ENCODE assay signal across 25 cellular contexts in genomic region chrX:12741416-12741815, GRCh38. TPM values are rescaled to one million over a fixed set of nuclear protein-coding genes. Genes with fewer than 3 reads are reported as not detected.
A peak's percentile ranks its signal among the peaks of the same experiment; 100 is the strongest.
DNase-seq lines count a peak whose midpoint lies in the region; ATAC-seq, FAIRE-seq and TF ChIP-seq lines count a peak whose summit lies in the region.
"Had no signal": no experiment of that assay in that cellular context is flagged by ENCODE, and none has a peak within 500 bp of the region (broad histone marks: within the 10 kb centered on the region; RNA-seq: fewer than 3 reads in every experiment).

No MANE protein-coding gene starts in this region.

- no peak overlapping the region for H2AFZ ChIP-seq in trophoblast cell (ENCODE audit: insufficient read depth, low read length, poor library complexity)

- no CpG with 5 or more reads among the region's 6 CpGs for WGBS in trophoblast cell (ENCODE audit: extremely low coverage, insufficient coverage, insufficient read length)

- H2AK5ac ChIP-seq in trophoblast cell (ENCODE audit: low read length), result no peak overlapping the region

- H3K18ac ChIP-seq in trophoblast cell (ENCODE audit: low read length), result no peak overlapping the region

- no peaks in the 10 kb centered on the region for H3K79me2 ChIP-seq in trophoblast cell (ENCODE audit: control insufficient read depth, insufficient read depth, low read length, poor library complexity)

- H3K4me1 ChIP-seq in trophoblast cell (ENCODE audit: control insufficient read depth in 1 of 2, insufficient read depth in 2 of 2, low read length in 2 of 2), result peaks cover 0 to 2% of the 10 kb centered on the region in 2 experiments
- H3K4me1 ChIP-seq: adrenal gland, lower lobe of right lung, thyroid gland had no signal

- H3K14ac ChIP-seq in trophoblast cell (ENCODE audit: low read length), result no peak overlapping the region

- H3K27ac Mint-ChIP-seq in natural killer cell treated with Interleukin-12 subunit alpha and Interleukin-12 subunit beta and Interleukin-15 and Interleukin-18, amount 100 ng/mL, for 72 hours, result no peak overlapping the region
- H3K27ac Mint-ChIP-seq: CD4-positive, alpha-beta T cell; effector memory CD8-positive, alpha-beta T cell; stimulated activated naive CD8-positive, alpha-beta T cell treated with anti-CD3 and anti-CD28 coated beads, Interleukin-15, Interleukin-2, amounts not matched to agents 100 ng/mL and 50 ng/mL, for 24 hours had no signal

- no peak overlapping the region for H2BK12ac ChIP-seq in trophoblast cell (ENCODE audit: low read length)

- H3K79me1 ChIP-seq in trophoblast cell (ENCODE audit: low read length), result no peaks in the 10 kb centered on the region

- H3K27ac ChIP-seq in trophoblast cell (ENCODE audit: low read depth, low read length), result no peak overlapping the region
- H3K27ac ChIP-seq: adrenal gland, brain microvascular endothelial cell, lower lobe of right lung, thyroid gland had no signal

- no peak overlapping the region for H2BK5ac ChIP-seq in trophoblast cell (ENCODE audit: low read depth, low read length, poor library complexity)

- no peak overlapping the region for H3K4me3 Mint-ChIP-seq in natural killer cell treated with Interleukin-12 subunit alpha and Interleukin-12 subunit beta and Interleukin-15 and Interleukin-18, amount 100 ng/mL, for 72 hours
- H3K4me3 Mint-ChIP-seq: CD4-positive, alpha-beta T cell; effector memory CD8-positive, alpha-beta T cell; neural crest cell; stimulated activated naive CD8-positive, alpha-beta T cell treated with anti-CD3 and anti-CD28 coated beads, Interleukin-15, Interleukin-2, amounts not matched to agents 100 ng/mL and 50 ng/mL, for 24 hours had no signal

- no peak overlapping the region for H2BK120ac ChIP-seq in trophoblast cell (ENCODE audit: insufficient read depth, low read length, poor library complexity)

- no peaks in the 10 kb centered on the region for H3K36me3 Mint-ChIP-seq in natural killer cell treated with Interleukin-12 subunit alpha and Interleukin-12 subunit beta and Interleukin-15 and Interleukin-18, amount 100 ng/mL, for 72 hours

- H3K36me3 ChIP-seq in trophoblast cell (ENCODE audit: control insufficient read depth in 1 of 2, insufficient read depth in 2 of 2, low read length in 2 of 2), result no peaks in the 10 kb centered on the region
- H3K36me3 ChIP-seq: adrenal gland, brain microvascular endothelial cell, lower lobe of right lung, thyroid gland had no signal

- no peak overlapping the region for H3K4me2 ChIP-seq in trophoblast cell (ENCODE audit: low read length)

- H3K23ac ChIP-seq in trophoblast cell (ENCODE audit: low read length), result no peak overlapping the region

- no peak overlapping the region for H4K8ac ChIP-seq in trophoblast cell (ENCODE audit: low read depth, low read length)

- H3K9me3 Mint-ChIP-seq in natural killer cell treated with Interleukin-12 subunit alpha and Interleukin-12 subunit beta and Interleukin-15 and Interleukin-18, amount 100 ng/mL, for 72 hours, result no peaks in the 10 kb centered on the region
- H3K9me3 Mint-ChIP-seq: CD4-positive, alpha-beta T cell; effector memory CD8-positive, alpha-beta T cell; stimulated activated naive CD8-positive, alpha-beta T cell treated with anti-CD3 and anti-CD28 coated beads, Interleukin-15, Interleukin-2, amounts not matched to agents 100 ng/mL and 50 ng/mL, for 24 hours had no signal

- TF ChIP-seq CTCF in epithelial cell of esophagus (IDR thresholded peaks at IDR 0.05; ENCODE audit: insufficient read depth, low read depth, low read length, missing control alignments), result no peak

- no peak overlapping the region for H4K12ac ChIP-seq in trophoblast cell (ENCODE audit: low read depth, low read length)

- DNase-seq in GM19239 (ENCODE audit: insufficient read length, low spot score) (no peak), M059J (ENCODE audit: low read depth) (peak; percentile 17), epithelial cell of esophagus (ENCODE audit: low read depth) (peak; percentile 91), trophoblast cell (peak; percentile 66 to 77), Kasumi-1 (lab: John Stamatoyannopoulos, UW) (no peak), amygdala (lab: John Stamatoyannopoulos, UW) (no peak)
- DNase-seq in natural killer cell treated with Interleukin-12 subunit alpha and Interleukin-12 subunit beta and Interleukin-15 and Interleukin-18, amount 100 ng/mL, for 72 hours (ENCODE audit: low spot score), result no peak
- DNase-seq: activated CD4-positive, alpha-beta T cell treated with anti-CD3 and anti-CD28 coated beads for 48 hours; activated naive CD4-positive, alpha-beta T cell treated with Interleukin-2 at 50 U/mL for 16 hours; activated T-cell treated with anti-CD3 and anti-CD28 coated beads, Interleukin-2, amount 50 U/mL, for 48 hours; adrenal gland; brain microvascular endothelial cell; CD4-positive, alpha-beta T cell; effector memory CD8-positive, alpha-beta T cell; lower lobe of right lung; NCI-H1105; NCI-H2029 treated with DMSO at 0.1 percent for 48 hours; NCI-H446 treated with DMSO at 0.1 percent for 48 hours; stimulated activated CD4-positive, alpha-beta T cell treated with anti-CD3 and anti-CD28 coated beads, Interleukin-15, amount 100 ng/mL, for 24 hours; thyroid gland had no signal

- H3K27me3 Mint-ChIP-seq in natural killer cell treated with Interleukin-12 subunit alpha and Interleukin-12 subunit beta and Interleukin-15 and Interleukin-18, amount 100 ng/mL, for 72 hours, result peaks cover 0 to 17% of the 10 kb centered on the region in 2 donors
- H3K27me3 Mint-ChIP-seq: CD4-positive, alpha-beta T cell; effector memory CD8-positive, alpha-beta T cell; stimulated activated naive CD8-positive, alpha-beta T cell treated with anti-CD3 and anti-CD28 coated beads, Interleukin-15, Interleukin-2, amounts not matched to agents 100 ng/mL and 50 ng/mL, for 24 hours had no signal

- H3K4me1 Mint-ChIP-seq in natural killer cell treated with Interleukin-12 subunit alpha and Interleukin-12 subunit beta and Interleukin-15 and Interleukin-18, amount 100 ng/mL, for 72 hours (ENCODE audit: low read depth in 2 of 2), result no peaks in the 10 kb centered on the region
- H3K4me1 Mint-ChIP-seq: neural crest cell had no signal

- H3K4ac ChIP-seq in trophoblast cell (ENCODE audit: low read depth, low read length), result no peak overlapping the region

- H3K4me3 ChIP-seq in epithelial cell of esophagus (ENCODE audit: low read length), result no peak overlapping the region
- no peak overlapping the region for H3K4me3 ChIP-seq in trophoblast cell (ENCODE audit: low read depth, low read length)
- H3K4me3 ChIP-seq: adrenal gland, lower lobe of right lung, thyroid gland had no signal

- no peaks in the 10 kb centered on the region for H3K27me3 ChIP-seq in trophoblast cell (ENCODE audit: insufficient read depth, low read length)
- H3K27me3 ChIP-seq: adrenal gland, brain microvascular endothelial cell, thyroid gland had no signal

- ATAC-seq in GM21360 (IDR thresholded peaks at IDR 0.05; ENCODE audit: unreplicated experiment), result no peak
- no peak for ATAC-seq in natural killer cell treated with Interleukin-12 subunit alpha and Interleukin-12 subunit beta and Interleukin-15 and Interleukin-18, amount 100 ng/mL, for 72 hours
- ATAC-seq: effector memory CD8-positive, alpha-beta T cell; lower lobe of right lung; Panc1; sciatic nerve had no signal

- H4K91ac ChIP-seq in trophoblast cell (ENCODE audit: low read depth, low read length), result no peak overlapping the region

- FAIRE-seq in GM19239 (lab: Jason Lieb, UNC), result peak; percentile 33

- H3K9me3 ChIP-seq in trophoblast cell (ENCODE audit: insufficient read depth, low read depth, low read length), result no peaks in the 10 kb centered on the region
- H3K9me3 ChIP-seq: adrenal gland, lower lobe of right lung, thyroid gland had no signal

- H3K9ac ChIP-seq in trophoblast cell (ENCODE audit: low read length), result no peak overlapping the region

RNA-seq across cellular contexts. Expression of gene PRPS2, which starts 49.8 kb away (rescaled TPM):
- total RNA-seq in M059J (2014; rRNA removed; shearing (Covaris generic)), result 84.9 and 133 TPM in 2 replicates
- polyA plus RNA-seq in trophoblast cell (2013), result 7.7 and 7.9 TPM in 2 replicates
- total RNA-seq in natural killer cell treated with Interleukin-12 subunit alpha and Interleukin-12 subunit beta and Interleukin-15 and Interleukin-18, amount 100 ng/mL, for 72 hours, result 10 to 100 TPM; 52.3 to 70.2 TPM

Comparison
In these comparisons a context has a peak if more than half of its experiments do, and no peak if none do; other contexts are left out.
1. DNase-seq: peak in M059J (single experiment), epithelial cell of esophagus (single experiment) and trophoblast cell (2 of 2); none in GM19239 (single experiment), Kasumi-1 (0 of 2), natural killer cell treated with Interleukin-12 subunit alpha and Interleukin-12 subunit beta and Interleukin-15 and Interleukin-18, amount 100 ng/mL, for 72 hours (single experiment) and amygdala (0 of 56).